ENCODE assay signal across 31 cellular contexts in genomic region chr2:128506127-128506526, GRCh38.
"Had no signal": no experiment of that assay in that cellular context is flagged by ENCODE, and none has a peak within 500 bp of the region (broad histone marks: within the 10 kb centered on the region; RNA-seq: fewer than 3 reads in every experiment).

No MANE protein-coding gene starts in this region.

- H3K36me3 ChIP-seq: ascending aorta, breast epithelium, cardiac muscle cell, esophagus muscularis mucosa, gastrocnemius medialis, heart left ventricle had no signal

- H3K9me3 Mint-ChIP-seq: activated CD4-positive, alpha-beta memory T cell treated with anti-CD3 and anti-CD28 coated beads for 36 hours; activated CD4-positive, alpha-beta T cell treated with anti-CD3 and anti-CD28 coated beads, Interleukin-2, amount 10 ng/mL, durations not matched to agents 24 days and 14 days; activated naive CD4-positive, alpha-beta T cell treated with anti-CD3 and anti-CD28 coated beads, Interleukin-2, amount 10 ng/mL, durations not matched to agents 7 days and 5 days; activated naive CD4-positive, alpha-beta T cell treated with anti-CD3 and anti-CD28 coated beads, Interleukin-2, amount 50 U/mL, for 72 hours; activated naive CD8-positive, alpha-beta T cell treated with anti-CD3 and anti-CD28 coated beads, Interleukin-2, amount 10 ng/mL, durations not matched to agents 7 days and 5 days; activated T-helper 17 cell treated with anti-CD3 and anti-CD28 coated beads, Interleukin-2, amount 50 U/mL, for 72 hours; central memory CD8-positive, alpha-beta T cell; effector memory CD8-positive, alpha-beta T cell had no signal

- H3K4me1 Mint-ChIP-seq: activated CD4-positive, alpha-beta T cell treated with anti-CD3 and anti-CD28 coated beads for 36 hours; activated CD4-positive, alpha-beta T cell treated with anti-CD3 and anti-CD28 coated beads, Interleukin-2, amount 10 ng/mL, durations not matched to agents 24 days and 14 days; activated CD8-positive, alpha-beta memory T cell treated with anti-CD3 and anti-CD28 coated beads, Interleukin-2, amount 10 ng/mL, durations not matched to agents 7 days and 5 days; activated naive CD4-positive, alpha-beta T cell treated with anti-CD3 and anti-CD28 coated beads, Interleukin-2, amount 10 ng/mL, durations not matched to agents 7 days and 5 days; activated naive CD8-positive, alpha-beta T cell treated with anti-CD3 and anti-CD28 coated beads, Interleukin-2, amount 10 ng/mL, durations not matched to agents 7 days and 5 days; activated T-helper 17 cell treated with anti-CD3 and anti-CD28 coated beads, Interleukin-2, amount 50 U/mL, for 72 hours; central memory CD8-positive, alpha-beta T cell had no signal

- H3K27me3 ChIP-seq: ascending aorta, breast epithelium, cardiac muscle cell, esophagus muscularis mucosa, gastrocnemius medialis, heart left ventricle had no signal

- H3K27ac ChIP-seq: ascending aorta, breast epithelium, cardiac muscle cell, coronary artery, esophagus muscularis mucosa, foreskin keratinocyte, gastrocnemius medialis, heart left ventricle had no signal

- DNase-seq: activated CD4-positive, alpha-beta memory T cell treated with anti-CD3 and anti-CD28 coated beads for 36 hours; activated CD4-positive, alpha-beta T cell treated with anti-CD3 and anti-CD28 coated beads for 36 hours; activated CD4-positive, alpha-beta T cell treated with anti-CD3 and anti-CD28 coated beads, Interleukin-2, amount 10 ng/mL, durations not matched to agents 24 days and 14 days; activated CD4-positive, CD25-positive, alpha-beta regulatory T cell; activated CD4-positive, CD25-positive, alpha-beta regulatory T cell treated with anti-CD3 and anti-CD28 coated beads, Interleukin-2, amount 50 U/mL, for 72 hours; activated CD8-positive, alpha-beta memory T cell treated with anti-CD3 and anti-CD28 coated beads, Interleukin-2, amount 10 ng/mL, durations not matched to agents 7 days and 5 days; activated CD8-positive, alpha-beta memory T cell treated with anti-CD3 and anti-CD28 coated beads, Interleukin-2, amount 50 U/mL, for 4 hours; activated CD8-positive, alpha-beta T cell treated with anti-CD3 and anti-CD28 coated beads, Interleukin-2, amount 10 ng/mL, durations not matched to agents 7 days and 5 days; activated gamma-delta T cell; activated naive CD4-positive, alpha-beta T cell; activated naive CD4-positive, alpha-beta T cell treated with anti-CD3 and anti-CD28 coated beads, Interleukin-2, amount 10 ng/mL, durations not matched to agents 7 days and 5 days; activated naive CD8-positive, alpha-beta T cell treated with anti-CD3 and anti-CD28 coated beads, Interleukin-2, amount 10 ng/mL, durations not matched to agents 7 days and 5 days; activated T-cell treated with anti-CD3 and anti-CD28 coated beads, Interleukin-2, amount 50 U/mL, for 1 hour; effector CD4-positive, alpha-beta T cell; effector memory CD8-positive, alpha-beta T cell; erythroblast; foreskin keratinocyte; gastrocnemius medialis; glutamatergic neuron; T-helper 1 cell; T-helper 17 cell had no signal

- H3K4me3 Mint-ChIP-seq: activated CD4-positive, alpha-beta memory T cell treated with anti-CD3 and anti-CD28 coated beads for 36 hours; activated CD4-positive, alpha-beta T cell treated with anti-CD3 and anti-CD28 coated beads for 36 hours; activated CD4-positive, alpha-beta T cell treated with anti-CD3 and anti-CD28 coated beads, Interleukin-2, amount 10 ng/mL, durations not matched to agents 24 days and 14 days; activated CD8-positive, alpha-beta memory T cell treated with anti-CD3 and anti-CD28 coated beads, Interleukin-2, amount 10 ng/mL, durations not matched to agents 7 days and 5 days; activated CD8-positive, alpha-beta T cell treated with anti-CD3 and anti-CD28 coated beads, Interleukin-2, amount 10 ng/mL, durations not matched to agents 7 days and 5 days; activated naive CD4-positive, alpha-beta T cell treated with anti-CD3 and anti-CD28 coated beads, Interleukin-2, amount 10 ng/mL, durations not matched to agents 7 days and 5 days; activated naive CD8-positive, alpha-beta T cell treated with anti-CD3 and anti-CD28 coated beads, Interleukin-2, amount 10 ng/mL, durations not matched to agents 7 days and 5 days; activated T-helper 17 cell treated with anti-CD3 and anti-CD28 coated beads, Interleukin-2, amount 50 U/mL, for 72 hours; brain; central memory CD8-positive, alpha-beta T cell; effector memory CD8-positive, alpha-beta T cell; T-helper 17 cell had no signal

- H3K36me3 Mint-ChIP-seq: activated CD4-positive, alpha-beta memory T cell treated with anti-CD3 and anti-CD28 coated beads for 36 hours; activated CD8-positive, alpha-beta memory T cell treated with anti-CD3 and anti-CD28 coated beads, Interleukin-2, amount 10 ng/mL, durations not matched to agents 7 days and 5 days; activated naive CD4-positive, alpha-beta T cell treated with anti-CD3 and anti-CD28 coated beads, Interleukin-2, amount 10 ng/mL, durations not matched to agents 7 days and 5 days; activated naive CD4-positive, alpha-beta T cell treated with anti-CD3 and anti-CD28 coated beads, Interleukin-2, amount 50 U/mL, for 72 hours; activated naive CD8-positive, alpha-beta T cell treated with anti-CD3 and anti-CD28 coated beads, Interleukin-2, amount 10 ng/mL, durations not matched to agents 7 days and 5 days; brain had no signal

- H3K9me3 ChIP-seq: ascending aorta, breast epithelium, gastrocnemius medialis had no signal

- H3K27me3 Mint-ChIP-seq: activated CD4-positive, alpha-beta T cell treated with anti-CD3 and anti-CD28 coated beads for 36 hours; activated CD4-positive, alpha-beta T cell treated with anti-CD3 and anti-CD28 coated beads, Interleukin-2, amount 10 ng/mL, durations not matched to agents 24 days and 14 days; activated T-helper 17 cell treated with anti-CD3 and anti-CD28 coated beads, Interleukin-2, amount 50 U/mL, for 72 hours had no signal

- H3K4me1 ChIP-seq: ascending aorta, breast epithelium, foreskin keratinocyte, gastrocnemius medialis had no signal

- H3K4me3 ChIP-seq: ascending aorta, breast epithelium, cardiac muscle cell, coronary artery, esophagus muscularis mucosa, gastrocnemius medialis, heart left ventricle had no signal

- H3K27ac Mint-ChIP-seq: activated CD4-positive, alpha-beta memory T cell treated with anti-CD3 and anti-CD28 coated beads for 36 hours; activated CD4-positive, alpha-beta T cell treated with anti-CD3 and anti-CD28 coated beads for 36 hours; activated CD4-positive, alpha-beta T cell treated with anti-CD3 and anti-CD28 coated beads, Interleukin-2, amount 10 ng/mL, durations not matched to agents 24 days and 14 days; activated CD8-positive, alpha-beta memory T cell treated with anti-CD3 and anti-CD28 coated beads, Interleukin-2, amount 10 ng/mL, durations not matched to agents 7 days and 5 days; activated CD8-positive, alpha-beta T cell treated with anti-CD3 and anti-CD28 coated beads, Interleukin-2, amount 10 ng/mL, durations not matched to agents 7 days and 5 days; activated naive CD4-positive, alpha-beta T cell treated with anti-CD3 and anti-CD28 coated beads, Interleukin-2, amount 10 ng/mL, durations not matched to agents 7 days and 5 days; activated naive CD4-positive, alpha-beta T cell treated with anti-CD3 and anti-CD28 coated beads, Interleukin-2, amount 50 U/mL, for 72 hours; activated naive CD8-positive, alpha-beta T cell treated with anti-CD3 and anti-CD28 coated beads, Interleukin-2, amount 10 ng/mL, durations not matched to agents 7 days and 5 days; activated T-helper 17 cell treated with anti-CD3 and anti-CD28 coated beads, Interleukin-2, amount 50 U/mL, for 72 hours; effector memory CD8-positive, alpha-beta T cell; T-helper 17 cell had no signal
